ENCODE assay signal across 8 cellular contexts in the genomic region with DNA sequence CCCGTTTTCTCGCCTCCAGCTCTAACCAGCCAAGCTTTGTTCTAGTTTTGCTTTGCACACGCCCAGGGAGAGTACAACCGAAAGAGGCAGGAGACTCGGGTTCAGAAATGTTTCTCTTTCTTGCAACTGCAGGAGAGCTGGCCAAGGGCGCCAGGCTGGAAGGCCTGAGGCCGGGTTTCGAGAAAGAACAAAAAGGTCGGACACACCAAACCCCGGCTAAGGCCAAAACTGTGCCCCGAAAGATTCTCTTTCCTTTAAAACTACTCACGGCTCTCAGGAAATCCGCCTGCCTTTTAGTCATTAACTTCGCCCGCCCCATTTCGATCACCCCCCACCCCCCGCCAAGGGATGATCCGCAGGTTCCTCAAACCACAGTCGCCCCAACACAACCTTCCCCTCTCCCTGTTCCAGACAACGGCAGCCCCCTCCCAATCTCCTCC. TPM values are rescaled to one million over a fixed set of nuclear protein-coding genes. Genes with fewer than 3 reads are reported as not detected.
DNase-seq lines count a peak whose midpoint lies in the region; ATAC-seq and TF ChIP-seq lines count a peak whose summit lies in the region.

No MANE protein-coding gene starts in this region.

- H3K4me1 Mint-ChIP-seq in activated naive CD8-positive, alpha-beta T cell (ENCODE audit: low read depth), result peaks cover 53% of the 10 kb centered on the region
- H3K4me1 Mint-ChIP-seq in osteocyte (ENCODE audit: unreplicated experiment), result peaks cover 43% of the 10 kb centered on the region

- no peaks in the 10 kb centered on the region for H3K9me3 Mint-ChIP-seq in activated naive CD8-positive, alpha-beta T cell (ENCODE audit: low read depth)
- H3K9me3 Mint-ChIP-seq in osteocyte (ENCODE audit: unreplicated experiment), result no peaks in the 10 kb centered on the region

- peaks cover 18% of the 10 kb centered on the region for H3K36me3 Mint-ChIP-seq in activated naive CD8-positive, alpha-beta T cell
- H3K36me3 Mint-ChIP-seq in osteocyte (ENCODE audit: unreplicated experiment), result peaks cover 21% of the 10 kb centered on the region

- peaks cover 0 to 4% (median 0%) of the 10 kb centered on the region in 3 donors for H3K9me3 ChIP-seq in tibial artery

- in situ Hi-C loops in ACHN (cut with HindIII; ENCODE audit: low pct_ligation_motif_present, low pct_unique_long_range_greater_than_20kb, low sequenced_read_pairs), result no loop called here

- no peaks in the 10 kb centered on the region for H3K27me3 Mint-ChIP-seq in activated naive CD8-positive, alpha-beta T cell
- no peaks in the 10 kb centered on the region for H3K27me3 Mint-ChIP-seq in osteocyte (ENCODE audit: unreplicated experiment)

- H3K4me3 ChIP-seq in tibial artery, result peak overlapping the region; percentile 85 to 98

- peak overlapping the region; percentile 95 for H3K27ac Mint-ChIP-seq in activated naive CD8-positive, alpha-beta T cell
- H3K27ac Mint-ChIP-seq in osteocyte (ENCODE audit: unreplicated experiment), result peak overlapping the region; percentile 99

- peak; percentile 58 for DNase-seq in ACHN
- DNase-seq in RPMI7951 (ENCODE audit: low read depth), result peak; percentile 54
- peak; percentile 70 for DNase-seq in Right ventricle myocardium inferior (ENCODE audit: missing footprints)
- no peak for DNase-seq in osteocyte (ENCODE audit: extremely low spot score, unreplicated experiment)
- DNase-seq in tibial artery, result peak; percentile 50 to 78

- H3K4me3 Mint-ChIP-seq in activated naive CD8-positive, alpha-beta T cell, result peak overlapping the region; percentile 97
- peak overlapping the region; percentile 95 for H3K4me3 Mint-ChIP-seq in osteocyte (ENCODE audit: unreplicated experiment)

- peak overlapping the region; percentile 98 to 100 for H3K27ac ChIP-seq in tibial artery

- peaks cover 0 to 43% (median 9%) of the 10 kb centered on the region in 4 donors for H3K4me1 ChIP-seq in tibial artery

- intact Hi-C loops in Right ventricle myocardium inferior (cut with DNase I) (loop anchor here (1.0 to 5.0 kb wide), 6 partner anchors 29 to 167 kb away; no protein-coding TSS in a partner anchor), tibial artery (cut with DNase I; ENCODE audit: low total_unique reads) (no loop called here)

- no peaks in the 10 kb centered on the region for H3K27me3 ChIP-seq in tibial artery

- peak; percentile 20 for ATAC-seq in GM18861 (IDR thresholded peaks at IDR 0.05; ENCODE audit: unreplicated experiment)
- ATAC-seq in HG03097 (IDR thresholded peaks at IDR 0.05; ENCODE audit: low FRiP score, unreplicated experiment), result peak; percentile 29
- ATAC-seq in Right ventricle myocardium inferior, result peak; percentile 40

- H3K36me3 ChIP-seq in tibial artery, result peaks cover 0 to 12% (median 0%) of the 10 kb centered on the region in 3 donors

- no peak for TF ChIP-seq CTCF in osteocyte (IDR thresholded peaks at IDR 0.05)
- TF ChIP-seq CTCF in tibial artery (IDR thresholded peaks at IDR 0.05), result no peak

RNA-seq across cellular contexts. Expression of a gene that starts 0.6 kb away (rescaled TPM):
- 11.4 and 14.3 TPM in 2 replicates for total RNA-seq in RPMI7951 (2014; rRNA removed; shearing (Covaris generic))
- total RNA-seq in Right ventricle myocardium inferior (46.9 TPM), osteocyte (12.4 and 12.8 TPM in 2 replicates)

RNA-seq across cellular contexts. Expression of a gene that starts 58.3 kb away (rescaled TPM):
- total RNA-seq in RPMI7951 (2014; rRNA removed; shearing (Covaris generic)), result 6.4 and 11.7 TPM in 2 replicates
- 3.3 TPM for total RNA-seq in Right ventricle myocardium inferior
- 1.6 and 2.8 TPM in 2 replicates for total RNA-seq in osteocyte
